21 cellular contexts compared by ENCODE assay signal in genomic region chr7:4097001-4097609, GRCh38.
"Had no signal": no experiment of that assay in that cellular context is flagged by ENCODE, and none has a peak within 500 bp of the region (broad histone marks: within the 10 kb centered on the region; RNA-seq: fewer than 3 reads in every experiment).

No MANE protein-coding gene starts in this region.

- H3K27me3 ChIP-seq: adrenal gland, colonic mucosa, neutrophil, ovary, testis had no signal

- H3K4me3 ChIP-seq: adrenal gland, colonic mucosa, heart left ventricle, ovary, prostate gland, testis had no signal

- H3K27ac ChIP-seq: adrenal gland, colonic mucosa, epithelial cell of prostate, heart left ventricle, neutrophil, ovary, prostate gland, testis had no signal

- H3K4me1 Mint-ChIP-seq: activated CD4-positive, alpha-beta memory T cell treated with anti-CD3 and anti-CD28 coated beads, Interleukin-2, amount 10 ng/mL, durations not matched to agents 7 days and 5 days; activated naive CD4-positive, alpha-beta T cell treated with anti-CD3 and anti-CD28 coated beads, Interleukin-2, amount 50 U/mL, for 24 hours had no signal

- H3K4me1 ChIP-seq: adrenal gland, colonic mucosa, heart left ventricle, prostate gland, testis had no signal

- H3K4me3 Mint-ChIP-seq: activated CD4-positive, alpha-beta memory T cell treated with anti-CD3 and anti-CD28 coated beads, Interleukin-2, amount 10 ng/mL, durations not matched to agents 7 days and 5 days; activated naive CD4-positive, alpha-beta T cell treated with anti-CD3 and anti-CD28 coated beads, Interleukin-2, amount 50 U/mL, for 24 hours; endodermal cell; natural killer cell treated with Interleukin-12 subunit alpha and Interleukin-12 subunit beta and Interleukin-15 and Interleukin-18, amount 100 ng/mL, for 72 hours; T-helper 2 cell treated with Interferon-gamma antibody and Interleukin-4, amounts not matched to agents 5 μg/mL and 100 μg/mL, for 36 hours had no signal

- DNase-seq: activated CD4-positive, alpha-beta memory T cell treated with anti-CD3 and anti-CD28 coated beads, Interleukin-2, amount 10 ng/mL, durations not matched to agents 7 days and 5 days; activated gamma-delta T cell treated with Interleukin-2 at 50 U/mL for 16 hours; adrenal gland; central memory CD4-positive, alpha-beta T cell; colonic mucosa; endodermal cell; heart left ventricle; left ventricle myocardium superior; midbrain; ovary; stimulated activated CD4-positive, alpha-beta T cell treated with anti-CD3 and anti-CD28 coated beads, Interleukin-4, amount 100 ng/mL, for 1 hour; stimulated activated naive CD4-positive, alpha-beta T cell; testis; trophoblast cell had no signal

- H3K36me3 ChIP-seq: adrenal gland, colonic mucosa, heart left ventricle, neutrophil, ovary, prostate gland had no signal

- H3K9me3 Mint-ChIP-seq: activated CD4-positive, alpha-beta memory T cell treated with anti-CD3 and anti-CD28 coated beads, Interleukin-2, amount 10 ng/mL, durations not matched to agents 7 days and 5 days; activated naive CD4-positive, alpha-beta T cell treated with anti-CD3 and anti-CD28 coated beads, Interleukin-2, amount 50 U/mL, for 24 hours; natural killer cell treated with Interleukin-12 subunit alpha and Interleukin-12 subunit beta and Interleukin-15 and Interleukin-18, amount 100 ng/mL, for 72 hours; T-cell; T-helper 2 cell treated with Interferon-gamma antibody and Interleukin-4, amounts not matched to agents 5 μg/mL and 100 μg/mL, for 36 hours had no signal

- H3K27me3 Mint-ChIP-seq: activated CD4-positive, alpha-beta memory T cell treated with anti-CD3 and anti-CD28 coated beads, Interleukin-2, amount 10 ng/mL, durations not matched to agents 7 days and 5 days; activated naive CD4-positive, alpha-beta T cell treated with anti-CD3 and anti-CD28 coated beads, Interleukin-2, amount 50 U/mL, for 24 hours; T-cell had no signal

- ATAC-seq: heart left ventricle; left ventricle myocardium superior; natural killer cell treated with Interleukin-12 subunit alpha and Interleukin-12 subunit beta and Interleukin-15 and Interleukin-18, amount 100 ng/mL, for 72 hours had no signal

- H3K36me3 Mint-ChIP-seq: activated naive CD4-positive, alpha-beta T cell treated with anti-CD3 and anti-CD28 coated beads, Interleukin-2, amount 50 U/mL, for 24 hours; natural killer cell treated with Interleukin-12 subunit alpha and Interleukin-12 subunit beta and Interleukin-15 and Interleukin-18, amount 100 ng/mL, for 72 hours; T-cell had no signal

- H3K9me3 ChIP-seq: adrenal gland, colonic mucosa, heart left ventricle, neutrophil, ovary, prostate gland, testis had no signal

- H3K27ac Mint-ChIP-seq: activated CD4-positive, alpha-beta memory T cell treated with anti-CD3 and anti-CD28 coated beads, Interleukin-2, amount 10 ng/mL, durations not matched to agents 7 days and 5 days; activated naive CD4-positive, alpha-beta T cell treated with anti-CD3 and anti-CD28 coated beads, Interleukin-2, amount 50 U/mL, for 24 hours; endodermal cell; natural killer cell treated with Interleukin-12 subunit alpha and Interleukin-12 subunit beta and Interleukin-15 and Interleukin-18, amount 100 ng/mL, for 72 hours; T-helper 2 cell treated with Interferon-gamma antibody and Interleukin-4, amounts not matched to agents 5 μg/mL and 100 μg/mL, for 36 hours had no signal
